13 cellular contexts compared by ENCODE assay signal in genomic region chr18:3982541-3982940, GRCh38.
"Had no signal": no experiment of that assay in that cellular context is flagged by ENCODE, and none has a peak within 500 bp of the region (broad histone marks: within the 10 kb centered on the region; RNA-seq: fewer than 3 reads in every experiment).

No MANE protein-coding gene starts in this region.

- H3K4me1 ChIP-seq: psoas muscle had no signal

- H3K4me3 ChIP-seq: mucosa of descending colon, psoas muscle, upper lobe of left lung had no signal

- H3K9me3 ChIP-seq: upper lobe of left lung had no signal

- H3K36me3 ChIP-seq: upper lobe of left lung had no signal

- H3K27ac Mint-ChIP-seq: activated naive CD8-positive, alpha-beta T cell treated with anti-CD3 and anti-CD28 coated beads, Interleukin-2, amount 10 ng/mL, durations not matched to agents 7 days and 5 days; natural killer cell treated with Interleukin-12 subunit alpha and Interleukin-12 subunit beta and Interleukin-15 and Interleukin-18, amount 100 ng/mL, for 72 hours; stimulated activated naive CD8-positive, alpha-beta T cell treated with anti-CD3 and anti-CD28 coated beads, Interleukin-15, Interleukin-2, amounts not matched to agents 100 ng/mL and 50 ng/mL, for 24 hours had no signal

- H3K27ac ChIP-seq: psoas muscle, upper lobe of left lung had no signal

- ATAC-seq: activated T-cell treated with anti-CD3 and anti-CD28 coated beads, Interleukin-2, amount 50 U/mL, for 4 hours; mucosa of descending colon; natural killer cell treated with Interleukin-12 subunit alpha and Interleukin-12 subunit beta and Interleukin-15 and Interleukin-18, amount 100 ng/mL, for 72 hours; psoas muscle had no signal

- DNase-seq: activated CD4-positive, alpha-beta T cell treated with anti-CD3 and anti-CD28 coated beads for 1 hour; activated CD4-positive, alpha-beta T cell treated with anti-CD3 and anti-CD28 coated beads, Interleukin-2, amount 50 U/mL, for 48 hours; activated naive CD8-positive, alpha-beta T cell treated with anti-CD3 and anti-CD28 coated beads, Interleukin-2, amount 10 ng/mL, durations not matched to agents 7 days and 5 days; activated T-cell treated with anti-CD3 and anti-CD28 coated beads, Interleukin-2, amount 50 U/mL, for 4 hours; aorta; glutamatergic neuron; mucosa of descending colon; psoas muscle; stimulated activated CD4-positive, alpha-beta T cell treated with anti-CD3 and anti-CD28 coated beads, Interleukin-2, amount 100 ng/mL, for 48 hours; T-helper 9 cell; upper lobe of left lung had no signal

- H3K27me3 ChIP-seq: upper lobe of left lung had no signal

- H3K4me3 Mint-ChIP-seq: activated naive CD8-positive, alpha-beta T cell treated with anti-CD3 and anti-CD28 coated beads, Interleukin-2, amount 10 ng/mL, durations not matched to agents 7 days and 5 days; activated T-cell treated with anti-CD3 and anti-CD28 coated beads, Interleukin-2, amount 50 U/mL, for 4 hours; natural killer cell treated with Interleukin-12 subunit alpha and Interleukin-12 subunit beta and Interleukin-15 and Interleukin-18, amount 100 ng/mL, for 72 hours; stimulated activated naive CD8-positive, alpha-beta T cell treated with anti-CD3 and anti-CD28 coated beads, Interleukin-15, Interleukin-2, amounts not matched to agents 100 ng/mL and 50 ng/mL, for 24 hours had no signal

- H3K27me3 Mint-ChIP-seq: stimulated activated naive CD8-positive, alpha-beta T cell treated with anti-CD3 and anti-CD28 coated beads, Interleukin-15, Interleukin-2, amounts not matched to agents 100 ng/mL and 50 ng/mL, for 24 hours had no signal
